2 cellular contexts compared by ENCODE assay signal in the genomic region with DNA sequence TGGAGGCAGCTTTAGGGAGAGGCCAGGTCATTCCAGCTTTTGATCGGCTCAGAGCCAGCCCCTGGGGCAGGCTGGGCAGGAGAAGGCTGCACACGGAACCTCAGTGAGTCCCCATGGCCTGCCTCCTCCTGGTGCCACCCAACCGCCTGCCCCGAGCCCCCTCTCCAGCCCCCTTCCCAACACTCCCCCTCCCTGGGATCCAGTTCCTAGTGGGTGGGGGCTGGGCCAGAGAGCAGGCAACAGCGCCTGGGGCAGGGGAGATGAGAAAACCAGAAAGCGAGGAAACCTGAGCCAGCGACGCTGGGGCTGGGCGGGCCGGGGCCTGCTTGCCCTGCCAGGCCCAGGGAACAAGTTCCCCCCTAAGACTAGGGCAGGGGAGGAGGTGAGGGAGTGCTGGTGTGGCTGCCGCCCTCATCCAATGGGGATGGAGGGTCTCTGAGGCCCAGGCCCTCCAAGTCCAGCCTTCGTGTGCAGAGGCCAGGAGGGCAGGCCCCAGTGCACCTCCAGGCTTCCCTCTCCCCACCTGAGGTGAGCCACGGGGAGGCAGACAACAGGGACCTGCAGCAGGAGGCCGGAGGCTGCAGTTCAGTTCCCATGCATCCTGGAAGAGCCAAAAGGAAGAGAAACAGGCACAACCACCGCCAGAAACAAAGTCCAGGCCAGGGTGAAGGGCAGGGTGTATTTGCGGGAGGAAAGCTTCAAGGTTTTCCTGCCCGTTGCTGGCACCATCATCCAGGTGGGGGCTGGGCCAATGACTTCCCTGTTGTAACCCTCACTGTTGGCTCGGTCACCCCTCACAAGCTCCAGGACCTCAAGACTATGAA.
TF ChIP-seq lines count a peak whose summit lies in the region.

No MANE protein-coding gene starts in this region.

TF ChIP-seq in SK-N-SH, 30 proteins besides CTCF, POLR2A, EP300 and RAD21 (continued from another document):
- TF ChIP-seq FOSL2 (IDR thresholded peaks at IDR 0.05; ENCODE audit: borderline replicate concordance, low read depth) (no peak), CHD2 (IDR thresholded peaks at IDR 0.05; ENCODE audit: low read length, partially characterized antibody) (no peak), SIN3A (IDR thresholded peaks at IDR 0.05; ENCODE audit: borderline replicate concordance, low read depth, low read length) (no peak), TAF1 (IDR thresholded peaks at IDR 0.05; ENCODE audit: borderline replicate concordance, low read depth, low read length) (no peak), MEF2A (IDR thresholded peaks at IDR 0.05; ENCODE audit: borderline replicate concordance, low read depth) (no peak), MXI1 (IDR thresholded peaks at IDR 0.05; ENCODE audit: low read depth, low read length) (no peak), TEAD4 (IDR thresholded peaks at IDR 0.05; ENCODE audit: borderline replicate concordance, insufficient read depth) (no peak), POLR2AphosphoS5 (IDR thresholded peaks at IDR 0.05; ENCODE audit: low read depth, low read length) (no peak), RCOR1 (IDR thresholded peaks at IDR 0.05; ENCODE audit: low read length) (no peak), SMC3 (IDR thresholded peaks at IDR 0.05; ENCODE audit: low read depth, low read length) (no peak), GABPA (IDR thresholded peaks at IDR 0.05; ENCODE audit: low read depth) (no peak), JUND (IDR thresholded peaks at IDR 0.05) (no peak)
- TF ChIP-seq, protein P1, sequence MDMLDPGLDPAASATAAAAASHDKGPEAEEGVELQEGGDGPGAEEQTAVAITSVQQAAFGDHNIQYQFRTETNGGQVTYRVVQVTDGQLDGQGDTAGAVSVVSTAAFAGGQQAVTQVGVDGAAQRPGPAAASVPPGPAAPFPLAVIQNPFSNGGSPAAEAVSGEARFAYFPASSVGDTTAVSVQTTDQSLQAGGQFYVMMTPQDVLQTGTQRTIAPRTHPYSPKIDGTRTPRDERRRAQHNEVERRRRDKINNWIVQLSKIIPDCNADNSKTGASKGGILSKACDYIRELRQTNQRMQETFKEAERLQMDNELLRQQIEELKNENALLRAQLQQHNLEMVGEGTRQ (IDR thresholded peaks at IDR 0.05; ENCODE audit: borderline replicate concordance, low read depth, low read length), result no peak
- TF ChIP-seq, protein P2, sequence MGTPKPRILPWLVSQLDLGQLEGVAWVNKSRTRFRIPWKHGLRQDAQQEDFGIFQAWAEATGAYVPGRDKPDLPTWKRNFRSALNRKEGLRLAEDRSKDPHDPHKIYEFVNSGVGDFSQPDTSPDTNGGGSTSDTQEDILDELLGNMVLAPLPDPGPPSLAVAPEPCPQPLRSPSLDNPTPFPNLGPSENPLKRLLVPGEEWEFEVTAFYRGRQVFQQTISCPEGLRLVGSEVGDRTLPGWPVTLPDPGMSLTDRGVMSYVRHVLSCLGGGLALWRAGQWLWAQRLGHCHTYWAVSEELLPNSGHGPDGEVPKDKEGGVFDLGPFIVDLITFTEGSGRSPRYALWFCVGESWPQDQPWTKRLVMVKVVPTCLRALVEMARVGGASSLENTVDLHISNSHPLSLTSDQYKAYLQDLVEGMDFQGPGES (IDR thresholded peaks at IDR 0.05; ENCODE audit: low read depth, low read length), result no peak
- TF ChIP-seq, protein P3, sequence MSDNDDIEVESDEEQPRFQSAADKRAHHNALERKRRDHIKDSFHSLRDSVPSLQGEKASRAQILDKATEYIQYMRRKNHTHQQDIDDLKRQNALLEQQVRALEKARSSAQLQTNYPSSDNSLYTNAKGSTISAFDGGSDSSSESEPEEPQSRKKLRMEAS (IDR thresholded peaks at IDR 0.05; ENCODE audit: low read depth), result no peak
- TF ChIP-seq, protein P4, sequence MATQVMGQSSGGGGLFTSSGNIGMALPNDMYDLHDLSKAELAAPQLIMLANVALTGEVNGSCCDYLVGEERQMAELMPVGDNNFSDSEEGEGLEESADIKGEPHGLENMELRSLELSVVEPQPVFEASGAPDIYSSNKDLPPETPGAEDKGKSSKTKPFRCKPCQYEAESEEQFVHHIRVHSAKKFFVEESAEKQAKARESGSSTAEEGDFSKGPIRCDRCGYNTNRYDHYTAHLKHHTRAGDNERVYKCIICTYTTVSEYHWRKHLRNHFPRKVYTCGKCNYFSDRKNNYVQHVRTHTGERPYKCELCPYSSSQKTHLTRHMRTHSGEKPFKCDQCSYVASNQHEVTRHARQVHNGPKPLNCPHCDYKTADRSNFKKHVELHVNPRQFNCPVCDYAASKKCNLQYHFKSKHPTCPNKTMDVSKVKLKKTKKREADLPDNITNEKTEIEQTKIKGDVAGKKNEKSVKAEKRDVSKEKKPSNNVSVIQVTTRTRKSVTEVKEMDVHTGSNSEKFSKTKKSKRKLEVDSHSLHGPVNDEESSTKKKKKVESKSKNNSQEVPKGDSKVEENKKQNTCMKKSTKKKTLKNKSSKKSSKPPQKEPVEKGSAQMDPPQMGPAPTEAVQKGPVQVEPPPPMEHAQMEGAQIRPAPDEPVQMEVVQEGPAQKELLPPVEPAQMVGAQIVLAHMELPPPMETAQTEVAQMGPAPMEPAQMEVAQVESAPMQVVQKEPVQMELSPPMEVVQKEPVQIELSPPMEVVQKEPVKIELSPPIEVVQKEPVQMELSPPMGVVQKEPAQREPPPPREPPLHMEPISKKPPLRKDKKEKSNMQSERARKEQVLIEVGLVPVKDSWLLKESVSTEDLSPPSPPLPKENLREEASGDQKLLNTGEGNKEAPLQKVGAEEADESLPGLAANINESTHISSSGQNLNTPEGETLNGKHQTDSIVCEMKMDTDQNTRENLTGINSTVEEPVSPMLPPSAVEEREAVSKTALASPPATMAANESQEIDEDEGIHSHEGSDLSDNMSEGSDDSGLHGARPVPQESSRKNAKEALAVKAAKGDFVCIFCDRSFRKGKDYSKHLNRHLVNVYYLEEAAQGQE (IDR thresholded peaks at IDR 0.05; ENCODE audit: low read depth, low read length), result no peak

TF ChIP-seq in SK-N-SH treated with all-trans-retinoic acid at 6 μM for 48 hours, 23 proteins besides CTCF, POLR2A, EP300 and RAD21 (continued from another document):
- TF ChIP-seq, protein P5, sequence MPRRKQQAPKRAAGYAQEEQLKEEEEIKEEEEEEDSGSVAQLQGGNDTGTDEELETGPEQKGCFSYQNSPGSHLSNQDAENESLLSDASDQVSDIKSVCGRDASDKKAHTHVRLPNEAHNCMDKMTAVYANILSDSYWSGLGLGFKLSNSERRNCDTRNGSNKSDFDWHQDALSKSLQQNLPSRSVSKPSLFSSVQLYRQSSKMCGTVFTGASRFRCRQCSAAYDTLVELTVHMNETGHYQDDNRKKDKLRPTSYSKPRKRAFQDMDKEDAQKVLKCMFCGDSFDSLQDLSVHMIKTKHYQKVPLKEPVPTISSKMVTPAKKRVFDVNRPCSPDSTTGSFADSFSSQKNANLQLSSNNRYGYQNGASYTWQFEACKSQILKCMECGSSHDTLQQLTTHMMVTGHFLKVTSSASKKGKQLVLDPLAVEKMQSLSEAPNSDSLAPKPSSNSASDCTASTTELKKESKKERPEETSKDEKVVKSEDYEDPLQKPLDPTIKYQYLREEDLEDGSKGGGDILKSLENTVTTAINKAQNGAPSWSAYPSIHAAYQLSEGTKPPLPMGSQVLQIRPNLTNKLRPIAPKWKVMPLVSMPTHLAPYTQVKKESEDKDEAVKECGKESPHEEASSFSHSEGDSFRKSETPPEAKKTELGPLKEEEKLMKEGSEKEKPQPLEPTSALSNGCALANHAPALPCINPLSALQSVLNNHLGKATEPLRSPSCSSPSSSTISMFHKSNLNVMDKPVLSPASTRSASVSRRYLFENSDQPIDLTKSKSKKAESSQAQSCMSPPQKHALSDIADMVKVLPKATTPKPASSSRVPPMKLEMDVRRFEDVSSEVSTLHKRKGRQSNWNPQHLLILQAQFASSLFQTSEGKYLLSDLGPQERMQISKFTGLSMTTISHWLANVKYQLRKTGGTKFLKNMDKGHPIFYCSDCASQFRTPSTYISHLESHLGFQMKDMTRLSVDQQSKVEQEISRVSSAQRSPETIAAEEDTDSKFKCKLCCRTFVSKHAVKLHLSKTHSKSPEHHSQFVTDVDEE (CRISPR knock-in tag; IDR thresholded peaks at IDR 0.05), result no peak
- TF ChIP-seq RARB (CRISPR knock-in tag; IDR thresholded peaks at IDR 0.05) (no peak), ARNTL (CRISPR knock-in tag; IDR thresholded peaks at IDR 0.05; ENCODE audit: borderline replicate concordance, low read depth) (no peak)
